8 cellular contexts compared by ENCODE assay signal in the genomic region with DNA sequence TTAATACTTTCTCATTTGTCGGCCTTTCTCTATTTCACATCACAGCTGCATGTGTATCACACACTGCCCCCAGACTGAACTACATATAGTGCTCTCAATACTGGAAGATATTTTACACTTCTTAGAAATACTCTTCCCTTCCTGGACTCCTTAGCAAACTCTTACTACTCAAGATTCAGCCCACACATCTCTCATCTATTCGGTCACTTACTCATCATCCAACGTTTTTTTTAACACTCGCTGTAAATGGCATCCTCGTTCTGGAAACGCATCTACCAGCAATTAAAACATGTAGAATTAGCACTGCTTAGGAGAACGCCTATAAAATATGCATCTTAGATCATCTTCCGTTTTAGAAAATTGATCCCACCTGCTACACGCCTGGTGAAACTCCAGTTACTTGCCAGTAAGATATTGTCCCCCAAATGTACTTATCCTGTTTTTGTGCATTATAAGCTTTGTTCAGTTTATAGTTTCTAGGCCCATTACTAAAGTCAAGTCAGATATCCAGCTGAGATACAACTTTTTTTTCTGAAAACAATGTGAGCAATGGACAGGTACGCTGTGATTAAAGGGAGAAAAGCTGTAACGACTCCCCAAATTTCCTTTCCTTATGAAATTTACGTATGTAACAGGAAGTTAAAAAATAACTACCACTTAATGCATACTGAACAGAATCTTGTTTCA. TPM values are rescaled to one million over a fixed set of nuclear protein-coding genes. Genes with fewer than 3 reads are reported as not detected.
DNase-seq lines count a peak whose midpoint lies in the region; ATAC-seq, FAIRE-seq and TF ChIP-seq lines count a peak whose summit lies in the region.

No MANE protein-coding gene starts in this region.

- DNase-seq in GM03348 (ENCODE audit: low spot score) (peak; percentile 12), Peyer's patch (no peak), endothelial cell of umbilical vein (ENCODE audit: low read depth, low spot score) (peak; percentile 28), sigmoid colon (no peak), DMS79 treated with DMSO at 0.1 percent for 48 hours (lab: John Stamatoyannopoulos, UW) (no peak), COLO829 (ENCODE audit: low spot score) (no peak)

- H3K4me1 ChIP-seq in Peyer's patch (peaks cover 0 to 19% (median 4%) of the 10 kb centered on the region in 4 donors), endothelial cell of umbilical vein (ENCODE audit: control insufficient read depth, extremely low read depth, insufficient read depth, low read length) (peaks cover 30% of the 10 kb centered on the region), sigmoid colon (peaks cover 0 to 38% (median 11%) of the 10 kb centered on the region in 4 donors)

- H4K20me1 ChIP-seq in endothelial cell of umbilical vein (replicated peaks; ENCODE audit: control insufficient read depth, extremely low read depth, insufficient read depth, low read length), result no peaks in the 10 kb centered on the region

- peaks cover 0 to 4% (median 0%) of the 10 kb centered on the region in 3 donors for H3K36me3 ChIP-seq in Peyer's patch
- H3K36me3 ChIP-seq in endothelial cell of umbilical vein (ENCODE audit: control insufficient read depth in 2 of 2, extremely low read depth in 1 of 2, insufficient read depth in 2 of 2, low read length in 2 of 2), result no peaks in the 10 kb centered on the region
- H3K36me3 ChIP-seq in sigmoid colon, result peaks cover 0 to 6% (median 0%) of the 10 kb centered on the region in 4 donors

- TF ChIP-seq CTCF in Peyer's patch (IDR thresholded peaks at IDR 0.05) (no peak), endothelial cell of umbilical vein (IDR thresholded peaks at IDR 0.05; ENCODE audit: extremely low read depth in 1 of 2, insufficient read depth in 1 of 2, low read depth in 1 of 2, low read length in 2 of 2) (no peak), sigmoid colon (IDR thresholded peaks at IDR 0.05) (no peak)

- H3K79me2 ChIP-seq in endothelial cell of umbilical vein (ENCODE audit: control insufficient read depth, insufficient read depth, low read length), result no peaks in the 10 kb centered on the region

- WGBS in sigmoid colon, 2 donors, result 60 to 68% methylated on average over 12 of the region's 12 CpGs

- dilution Hi-C loops in endothelial cell of umbilical vein (cut with MboI; ENCODE audit: extremely low pct_ligation_motif_present, low sequenced_read_pairs), result loop anchor here (25.0 kb wide), 1 partner anchor 107 kb away; no protein-coding TSS in a partner anchor

- peak overlapping the region; percentile 95 for H3K9ac ChIP-seq in endothelial cell of umbilical vein (replicated peaks; ENCODE audit: extremely low read depth, insufficient read depth, low read length)

- no peak for TF ChIP-seq EP300 in sigmoid colon (IDR thresholded peaks at IDR 0.05)

- BruUV-seq in endothelial cell of umbilical vein (replicated peaks; lab: Mats Ljungman, UMichigan), result no TSS peak

- TF ChIP-seq POLR2A in Peyer's patch (IDR thresholded peaks at IDR 0.05) (no peak), endothelial cell of umbilical vein (IDR thresholded peaks at IDR 0.05; ENCODE audit: low read depth, low read length) (no peak), sigmoid colon (IDR thresholded peaks at IDR 0.05) (no peak)

- H3K27ac ChIP-seq in Peyer's patch (peak overlapping the region; percentile 90 to 100 (median 97)), endothelial cell of umbilical vein (ENCODE audit: insufficient read depth, low read depth, low read length) (peak overlapping the region; percentile 96), sigmoid colon (peak overlapping the region; percentile 94 to 100 (median 98))

- no peak for FAIRE-seq in endothelial cell of umbilical vein (lab: Jason Lieb, UNC)

- intact Hi-C loops in endothelial cell of umbilical vein (cut with micrococcal nuclease), result loop anchor here (1.0 to 5.0 kb wide), 3 partner anchors 9 to 643 kb away; no protein-coding TSS in a partner anchor
- intact Hi-C loops in sigmoid colon (cut with DNase I), result loop anchor here (2.0 to 10.0 kb wide), 3 partner anchors 48 to 250 kb away; a partner anchor contains a TSS

- peak overlapping the region; percentile 99 for H3K4me2 ChIP-seq in endothelial cell of umbilical vein (ENCODE audit: insufficient read depth, low read length)

- ATAC-seq in HG03159 (IDR thresholded peaks at IDR 0.05; ENCODE audit: unreplicated experiment) (no peak), HG03439 (IDR thresholded peaks at IDR 0.05; ENCODE audit: unreplicated experiment) (no peak)

- POLR2A ChIA-PET in endothelial cell of umbilical vein (lab: Charles Lee), result no interaction called here

- H3K4me3 ChIP-seq in Peyer's patch (peak overlapping the region; percentile 50 to 92 (median 67)), endothelial cell of umbilical vein (replicated peaks in 1 of 3; ENCODE audit: insufficient read depth in 1 of 3, low read depth in 1 of 3, low read length in 3 of 3) (peak overlapping the region in 1 of 3 experiments; percentile 87), sigmoid colon (peak overlapping the region; percentile 55 to 80 (median 72))

- H3K27me3 ChIP-seq in Peyer's patch, result no peaks in the 10 kb centered on the region
- H3K27me3 ChIP-seq in endothelial cell of umbilical vein (ENCODE audit: control insufficient read depth in 2 of 2, insufficient read depth in 2 of 2, low read length in 2 of 2), result no peaks in the 10 kb centered on the region
- no peaks in the 10 kb centered on the region for H3K27me3 ChIP-seq in sigmoid colon

- no peak overlapping the region for H2AFZ ChIP-seq in endothelial cell of umbilical vein (ENCODE audit: low read depth, low read length)

- H3K9me1 ChIP-seq in endothelial cell of umbilical vein (replicated peaks; ENCODE audit: control insufficient read depth, extremely low read depth, insufficient read depth, low read length), result no peaks in the 10 kb centered on the region

- H3K9me3 ChIP-seq in Peyer's patch, result no peaks in the 10 kb centered on the region
- H3K9me3 ChIP-seq in endothelial cell of umbilical vein (replicated peaks; ENCODE audit: control insufficient read depth, insufficient read depth, low read length), result no peaks in the 10 kb centered on the region
- H3K9me3 ChIP-seq in sigmoid colon, result no peaks in the 10 kb centered on the region

- CTCF ChIA-PET in endothelial cell of umbilical vein (lab: Charles Lee), result interaction anchor here (1.0 to 4.2 kb wide), 6 partner anchors 9 to 643 kb away, joined by 3 to 24 read pairs (median 10); a partner anchor contains a TSS

TF ChIP-seq in endothelial cell of umbilical vein, 7 proteins besides CTCF, POLR2A, EP300 and RAD21:
- no peak for TF ChIP-seq FOS (IDR thresholded peaks at IDR 0.05; ENCODE audit: borderline replicate concordance, insufficient read depth, low read length)
- TF ChIP-seq, protein P1, sequence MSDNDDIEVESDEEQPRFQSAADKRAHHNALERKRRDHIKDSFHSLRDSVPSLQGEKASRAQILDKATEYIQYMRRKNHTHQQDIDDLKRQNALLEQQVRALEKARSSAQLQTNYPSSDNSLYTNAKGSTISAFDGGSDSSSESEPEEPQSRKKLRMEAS (IDR thresholded peaks at IDR 0.05; ENCODE audit: insufficient read depth, insufficient read length), result no peak
- no peak for TF ChIP-seq POLR2AphosphoS5 (IDR thresholded peaks at IDR 0.05; ENCODE audit: insufficient read depth, low read depth, low read length)
- no peak for TF ChIP-seq JUN (IDR thresholded peaks at IDR 0.05; ENCODE audit: borderline replicate concordance, insufficient read depth, insufficient read length, low read depth)
- TF ChIP-seq EZH2 (IDR thresholded peaks at IDR 0.05; ENCODE audit: borderline replicate concordance, low read depth, low read length, severe bottlenecking), result no peak
- no peak for TF ChIP-seq GATA2 (IDR thresholded peaks at IDR 0.05; ENCODE audit: insufficient read depth, insufficient read length, low read depth, low read length)
- no peak for TF ChIP-seq MYC (IDR thresholded peaks at IDR 0.05; ENCODE audit: low read depth, low read length)
TF ChIP-seq in endothelial cell of umbilical vein: peak in this region for 0.

RNA-seq across cellular contexts. Expression of a gene that starts 1.0 kb away (rescaled TPM):
- total RNA-seq in Peyer's patch (1 to 10 TPM in 1 of 4 donors, under 1 TPM in 1, not detected in 2; 0.35 to 1.2 TPM), endothelial cell of umbilical vein (0.32 and 0.53 TPM in 2 replicates), sigmoid colon (1 to 10 TPM; 1.8 to 2.6 (median 2.3) TPM)
- polyA plus RNA-seq in endothelial cell of umbilical vein (0.16 and 0.18 TPM in 2 replicates), sigmoid colon (under 1 TPM; 0.16 to 0.60 (median 0.23) TPM)
- 0.16 and 0.23 TPM in 2 replicates for polyA plus RNA-seq in endothelial cell of umbilical vein (2011; cell fraction: cytosol; rRNA removed)
- polyA plus RNA-seq in endothelial cell of umbilical vein (2011; cell fraction: nucleus; rRNA removed), result 0.91 and 1.0 TPM in 2 replicates
- polyA plus RNA-seq in endothelial cell of umbilical vein (2012), result 0.50 and 0.71 TPM in 2 replicates
- polyA minus RNA-seq in endothelial cell of umbilical vein, result 0.28 and 1.2 TPM in 2 replicates
- 0.20 TPM for polyA minus RNA-seq in endothelial cell of umbilical vein (2011; cell fraction: cytosol; rRNA and poly(A)+ RNA removed)
- 2.3 and 3.8 TPM in 2 replicates for polyA minus RNA-seq in endothelial cell of umbilical vein (2011; cell fraction: nucleus; rRNA and poly(A)+ RNA removed)

RNA-seq across cellular contexts. Expression of a gene that starts 1.9 kb away (rescaled TPM):
- total RNA-seq in Peyer's patch (10 to 100 TPM in 1 of 4 donors, 1 to 10 TPM in 2, not detected in 1; 1.4 to 12.6 (median 8.7) TPM), endothelial cell of umbilical vein (4.0 and 4.2 TPM in 2 replicates), sigmoid colon (10 to 100 TPM in 3 of 4 donors, 1 to 10 TPM in 1; 8.9 to 17.6 (median 11.5) TPM)
- polyA plus RNA-seq in endothelial cell of umbilical vein (4.2 and 5.8 TPM in 2 replicates), sigmoid colon (10 to 100 TPM; 11.7 to 28.8 (median 16.9) TPM)
- 4.8 and 6.4 TPM in 2 replicates for polyA plus RNA-seq in endothelial cell of umbilical vein (2011; cell fraction: cytosol; rRNA removed)
- 13.3 and 14.2 TPM in 2 replicates for polyA plus RNA-seq in endothelial cell of umbilical vein (2011; cell fraction: nucleus; rRNA removed)
- polyA plus RNA-seq in endothelial cell of umbilical vein (2012), result 3.4 and 3.5 TPM in 2 replicates
- polyA minus RNA-seq in endothelial cell of umbilical vein, result 3.0 and 5.5 TPM in 2 replicates
- polyA minus RNA-seq in endothelial cell of umbilical vein (2011; cell fraction: cytosol; rRNA and poly(A)+ RNA removed), result 6.9 TPM
- 15.2 and 19.3 TPM in 2 replicates for polyA minus RNA-seq in endothelial cell of umbilical vein (2011; cell fraction: nucleus; rRNA and poly(A)+ RNA removed)

RNA-seq across cellular contexts. Expression of a gene that starts 31.1 kb away (rescaled TPM):
- 10 to 100 TPM in 3 of 4 donors, 1 to 10 TPM in 1; 6.7 to 22.0 (median 17.8) TPM for total RNA-seq in Peyer's patch
- 25.2 and 26.7 TPM in 2 replicates for total RNA-seq in endothelial cell of umbilical vein
- 17.0 and 25.2 TPM in 2 replicates for polyA plus RNA-seq in endothelial cell of umbilical vein
- 28.1 and 30.4 TPM in 2 replicates for polyA plus RNA-seq in endothelial cell of umbilical vein (2011; cell fraction: cytosol; rRNA removed)
- polyA plus RNA-seq in endothelial cell of umbilical vein (2011; cell fraction: nucleus; rRNA removed), result 18.2 and 19.8 TPM in 2 replicates
- 19.5 and 26.3 TPM in 2 replicates for polyA plus RNA-seq in endothelial cell of umbilical vein (2012)
- 27.2 and 42.3 TPM in 2 replicates for polyA minus RNA-seq in endothelial cell of umbilical vein
- polyA minus RNA-seq in endothelial cell of umbilical vein (2011; cell fraction: cytosol; rRNA and poly(A)+ RNA removed), result 14.6 TPM
- 26.5 and 28.1 TPM in 2 replicates for polyA minus RNA-seq in endothelial cell of umbilical vein (2011; cell fraction: nucleus; rRNA and poly(A)+ RNA removed)
- total RNA-seq in sigmoid colon, result 10 to 100 TPM; 31.3 to 56.0 (median 48.6) TPM
- polyA plus RNA-seq in sigmoid colon, result 10 to 100 TPM; 15.0 to 19.1 (median 18.0) TPM

Comparison
In these comparisons a context has a peak if more than half of its experiments do, and no peak if none do; other contexts are left out.
1. DNase-seq: peak in GM03348 (single experiment) and endothelial cell of umbilical vein (single experiment); none in Peyer's patch (0 of 3), sigmoid colon (single experiment), DMS79 treated with DMSO at 0.1 percent for 48 hours (single experiment) and COLO829 (single experiment).
2. Peak in every context shown above with its lines, with median percentiles within 50 percentile points of each other: H3K27ac ChIP-seq.